ENCODE assay signal across 8 cellular contexts in the genomic region with DNA sequence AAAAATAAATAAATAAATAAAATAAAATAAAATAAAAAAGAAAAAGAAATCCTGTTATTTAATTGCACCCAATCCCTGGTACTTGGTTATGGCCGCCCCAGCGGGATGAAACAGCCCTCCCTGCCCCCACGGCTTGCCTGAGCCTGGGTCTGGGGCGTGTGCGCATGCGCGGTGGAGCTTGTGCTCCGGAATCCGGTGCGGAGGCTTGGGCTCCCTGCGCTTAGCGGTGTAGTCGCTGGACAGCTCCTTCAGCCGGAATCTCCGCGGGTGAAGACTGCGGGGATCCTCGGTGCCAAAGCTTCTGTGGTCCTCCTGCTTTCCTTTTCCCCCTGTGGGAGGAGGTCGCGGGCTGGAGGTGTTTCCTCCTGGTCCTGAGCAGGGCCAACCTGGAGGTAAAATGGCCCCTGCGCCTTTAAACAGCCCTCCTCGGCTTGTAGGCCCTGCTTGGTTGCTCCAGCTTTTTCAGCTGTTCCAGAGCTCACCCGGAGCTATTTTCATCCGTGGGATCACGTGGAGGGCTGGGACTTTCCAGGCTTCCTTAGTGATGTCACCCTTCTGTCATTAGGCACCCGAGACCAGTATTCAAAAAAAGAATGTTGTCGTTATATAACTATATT. TPM values are rescaled to one million over a fixed set of nuclear protein-coding genes. Genes with fewer than 3 reads are reported as not detected.
DNase-seq lines count a peak whose midpoint lies in the region; ATAC-seq and TF ChIP-seq lines count a peak whose summit lies in the region.

A gene with protein sequence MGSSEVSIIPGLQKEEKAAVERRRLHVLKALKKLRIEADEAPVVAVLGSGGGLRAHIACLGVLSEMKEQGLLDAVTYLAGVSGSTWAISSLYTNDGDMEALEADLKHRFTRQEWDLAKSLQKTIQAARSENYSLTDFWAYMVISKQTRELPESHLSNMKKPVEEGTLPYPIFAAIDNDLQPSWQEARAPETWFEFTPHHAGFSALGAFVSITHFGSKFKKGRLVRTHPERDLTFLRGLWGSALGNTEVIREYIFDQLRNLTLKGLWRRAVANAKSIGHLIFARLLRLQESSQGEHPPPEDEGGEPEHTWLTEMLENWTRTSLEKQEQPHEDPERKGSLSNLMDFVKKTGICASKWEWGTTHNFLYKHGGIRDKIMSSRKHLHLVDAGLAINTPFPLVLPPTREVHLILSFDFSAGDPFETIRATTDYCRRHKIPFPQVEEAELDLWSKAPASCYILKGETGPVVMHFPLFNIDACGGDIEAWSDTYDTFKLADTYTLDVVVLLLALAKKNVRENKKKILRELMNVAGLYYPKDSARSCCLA (minus strand): TSS at position 468 of the 617 bp plus-strand sequence. CDS start 4,288 bp downstream, outside the sequence.

- TF ChIP-seq CTCF in WERI-Rb-1 (IDR thresholded peaks at IDR 0.05; ENCODE audit: low read depth, low read length) (no peak), mammary epithelial cell (conservative IDR thresholded peaks at IDR 0.05 in 1 of 2, IDR thresholded peaks at IDR 0.05 in 1 of 2; ENCODE audit: extremely low read depth in 1 of 2, insufficient read depth in 1 of 2, low read depth in 1 of 2, low read length in 2 of 2) (no peak)

- CTCF ChIA-PET in mammary epithelial cell (lab: Charles Lee; ENCODE audit: low non-redundant PET) = no interaction called here

- dilution Hi-C loops in mammary epithelial cell (cut with HindIII; ENCODE audit: low sequenced_read_pairs) = no loop called here

- peak within 1 kb of the TSS; percentile 90 for H2AFZ ChIP-seq in mammary epithelial cell (ENCODE audit: low read depth, low read length)

- H3K4me3 ChIP-seq in WERI-Rb-1 (ENCODE audit: low read depth, low read length) (peak within 1 kb of the TSS; percentile 70), mammary epithelial cell (replicated peaks in 1 of 3; ENCODE audit: insufficient read depth in 1 of 3, low read depth in 2 of 3, low read length in 3 of 3) (peak within 1 kb of the TSS; percentile 42 to 44 (median 44)), iPS-20b (ENCODE audit: low read length) (peak within 1 kb of the TSS; percentile 78), skeletal muscle satellite cell (ENCODE audit: low read length) (peak within 1 kb of the TSS; percentile 89)

- 3% methylated on average over 20 of the region's 27 CpGs for WGBS in mammary epithelial cell (ENCODE audit: low coverage, missing lambda C conversion rate)

- H3K4me2 ChIP-seq in mammary epithelial cell (ENCODE audit: insufficient read depth, low read depth, low read length) = peak within 1 kb of the TSS; percentile 83
- H3K4me2 ChIP-seq in skeletal muscle satellite cell (ENCODE audit: low read length) = peak within 1 kb of the TSS; percentile 99

- H3K4me1 ChIP-seq in mammary epithelial cell (ENCODE audit: insufficient read depth, low read length) (peaks cover 11% of the 10 kb centered on the region), iPS-20b (ENCODE audit: insufficient read depth, low read length) (no peaks in the 10 kb centered on the region; the same call in 1 of the 2 replicates), skeletal muscle satellite cell (ENCODE audit: control insufficient read depth, insufficient read depth, low read length) (peaks cover 13% of the 10 kb centered on the region)

- ATAC-seq in HG02840 (IDR thresholded peaks at IDR 0.05; ENCODE audit: low FRiP score, unreplicated experiment) (peak; percentile 47), GM19455 (IDR thresholded peaks at IDR 0.05; ENCODE audit: unreplicated experiment) (no peak)

- H4K20me1 ChIP-seq in mammary epithelial cell (ENCODE audit: insufficient read depth, low read length) = no peaks in the 10 kb centered on the region

- peak within 1 kb of the TSS; percentile 83 for H3K27ac ChIP-seq in WERI-Rb-1
- H3K27ac ChIP-seq in mammary epithelial cell (ENCODE audit: insufficient read depth, low read depth, low read length) = peak within 1 kb of the TSS; percentile 63
- no peak within 1 kb of the TSS for H3K27ac ChIP-seq in iPS-20b (ENCODE audit: low read length)

- H3K36me3 ChIP-seq in WERI-Rb-1 = peaks cover 13% of the 10 kb centered on the region
- no peaks in the 10 kb centered on the region for H3K36me3 ChIP-seq in mammary epithelial cell (ENCODE audit: insufficient read depth, low read length)
- H3K36me3 ChIP-seq in iPS-20b (ENCODE audit: insufficient read depth, low read depth, low read length) = peaks cover 11% of the 10 kb centered on the region
- H3K36me3 ChIP-seq in skeletal muscle satellite cell (ENCODE audit: insufficient read depth, low read length) = peaks cover 2% of the 10 kb centered on the region

- H3K79me2 ChIP-seq in mammary epithelial cell (ENCODE audit: insufficient read depth, low read length) = no peaks in the 10 kb centered on the region

- peak; percentile 94 for DNase-seq in Daoy (ENCODE audit: low read depth)
- DNase-seq in NCI-H2171 (lab: John Stamatoyannopoulos, UW) = peak; percentile 90
- peak; percentile 92 for DNase-seq in WERI-Rb-1
- peak; percentile 85 for DNase-seq in mammary epithelial cell

- in situ Hi-C loops in mammary epithelial cell (cut with MboI; ENCODE audit: low sequenced_read_pairs in 2 of 2) = no loop called here

- H3K9ac ChIP-seq in mammary epithelial cell (ENCODE audit: insufficient read depth, low read length) (peak within 1 kb of the TSS; percentile 14), iPS-20b (ENCODE audit: low read depth, low read length) (peak within 1 kb of the TSS; percentile 83; the same call in 1 of the 2 replicates), skeletal muscle satellite cell (ENCODE audit: low read depth, low read length) (peak within 1 kb of the TSS; percentile 96)

- H3K9me3 ChIP-seq in WERI-Rb-1 (ENCODE audit: severe bottlenecking) (no peaks in the 10 kb centered on the region), mammary epithelial cell (replicated peaks; ENCODE audit: insufficient read depth, low read length) (no peaks in the 10 kb centered on the region), iPS-20b (ENCODE audit: insufficient read depth, low read depth, low read length) (no peaks in the 10 kb centered on the region), skeletal muscle satellite cell (replicated peaks; ENCODE audit: low read length) (no peaks in the 10 kb centered on the region)

- intact Hi-C loops in mammary epithelial cell (cut with micrococcal nuclease) = loop anchor here (1.0 kb wide), 1 partner anchor 335 kb away; the partner anchor contains the start of gene GRWD1

- TSS peak; percentile 73 for BruUV-seq in mammary epithelial cell (replicated peaks; lab: Mats Ljungman, UMichigan)

- H3K27me3 ChIP-seq in WERI-Rb-1 (ENCODE audit: insufficient read depth, low read depth, severe bottlenecking) (no peaks in the 10 kb centered on the region), mammary epithelial cell (ENCODE audit: insufficient read depth, low read length) (no peaks in the 10 kb centered on the region), iPS-20b (ENCODE audit: insufficient read depth, low read length) (peaks cover 7% of the 10 kb centered on the region; the same call in 1 of the 2 replicates), skeletal muscle satellite cell (ENCODE audit: control insufficient read depth, insufficient read depth, low read length) (no peaks in the 10 kb centered on the region)

RNA-seq across cellular contexts. Expression of the gene that starts here (rescaled TPM):
- total RNA-seq in Daoy (2014; rRNA removed; shearing (Covaris generic)) = 2.2 and 4.7 TPM in 2 replicates
- total RNA-seq in mammary epithelial cell = 1 to 10 TPM; 2.7 to 3.2 TPM
- 0.28 TPM for polyA plus RNA-seq in mammary epithelial cell
- polyA minus RNA-seq in mammary epithelial cell = not detected
- 4.3 and 13.3 TPM in 2 replicates for total RNA-seq in skeletal muscle satellite cell (2012; rRNA removed)

Comparison
In these comparisons a context has a peak if more than half of its experiments do, and no peak if none do; other contexts are left out.
1. H3K9ac ChIP-seq: peak in every context shown above with its lines; median percentile 96 in skeletal muscle satellite cell; 83 in iPS-20b; 14 in mammary epithelial cell.